In the genomic region with DNA sequence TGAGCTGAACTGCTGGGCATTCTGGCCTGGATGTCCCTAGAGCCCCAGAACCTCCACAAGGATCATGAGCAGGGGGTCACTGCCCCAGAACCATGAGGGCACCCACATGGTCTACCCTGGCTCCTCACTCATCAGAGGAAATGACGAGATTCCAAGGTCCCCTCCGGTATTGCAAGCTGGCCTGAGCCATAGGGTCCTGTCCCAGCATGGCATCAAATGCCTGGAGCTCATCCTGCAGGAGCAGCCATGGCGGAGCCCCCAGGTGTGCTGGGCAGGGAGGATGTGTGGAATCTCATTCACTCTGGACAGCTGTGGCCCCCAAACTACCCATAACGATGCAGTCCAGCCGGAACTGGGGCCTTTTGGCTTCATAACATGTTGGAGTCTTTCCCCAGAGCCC, we compare ENCODE assay signal across 13 cellular contexts.
A peak's percentile ranks its signal among the peaks of the same experiment; 100 is the strongest.
DNase-seq lines count a peak whose midpoint lies in the region; ATAC-seq and TF ChIP-seq lines count a peak whose summit lies in the region.
"Had no signal": no experiment of that assay in that cellular context is flagged by ENCODE, and none has a peak within 500 bp of the region (broad histone marks: within the 10 kb centered on the region; RNA-seq: fewer than 3 reads in every experiment).

No MANE protein-coding gene starts in this region.

- no peak overlapping the region for H3K4me3 Mint-ChIP-seq in CD8-positive, alpha-beta T cell
- H3K4me3 Mint-ChIP-seq in chondrocyte (ENCODE audit: unreplicated experiment), result no peak overlapping the region

- H3K4me1 ChIP-seq in BLaER1, result peaks cover 29% of the 10 kb centered on the region
- H3K4me1 ChIP-seq in CD8-positive, alpha-beta T cell (ENCODE audit: insufficient read depth, low read length), result no peaks in the 10 kb centered on the region
- H3K4me1 ChIP-seq: Caco-2 had no signal

- peaks cover 24% of the 10 kb centered on the region; the same call in 1 of the 2 replicates for H3K36me3 ChIP-seq in BLaER1
- H3K36me3 ChIP-seq in CD8-positive, alpha-beta T cell (ENCODE audit: insufficient read depth, low read length), result peaks cover 15% of the 10 kb centered on the region

- H3K9me3 ChIP-seq in BLaER1, result no peaks in the 10 kb centered on the region
- H3K9me3 ChIP-seq in CD8-positive, alpha-beta T cell (ENCODE audit: low read length), result no peaks in the 10 kb centered on the region
- H3K9me3 ChIP-seq: Caco-2 had no signal

- H4K20me1 ChIP-seq in BLaER1, result peaks cover 15% of the 10 kb centered on the region; the same call in 1 of the 2 replicates

- no peak for ATAC-seq in CD8-positive, alpha-beta T cell

- H3K27ac ChIP-seq in BLaER1, result no peak overlapping the region
- H3K27ac ChIP-seq in CD8-positive, alpha-beta T cell (ENCODE audit: low read depth, low read length), result no peak overlapping the region
- H3K27ac ChIP-seq: SK-N-MC had no signal

- H3K9me3 Mint-ChIP-seq in CD8-positive, alpha-beta T cell, result no peaks in the 10 kb centered on the region
- H3K9me3 Mint-ChIP-seq in chondrocyte (ENCODE audit: low read depth), result no peaks in the 10 kb centered on the region

- intact Hi-C loops in CD8-positive, alpha-beta T cell (cut with DNase I, micrococcal nuclease), result loop anchor here in 1 of 2 experiments (10.0 kb wide), 1 partner anchor 345 kb away; no protein-coding TSS in a partner anchor
- intact Hi-C loops in posterior vena cava (cut with DNase I), result no loop called here

- H3K4me3 ChIP-seq in BLaER1, result no peak overlapping the region
- no peak overlapping the region for H3K4me3 ChIP-seq in CD8-positive, alpha-beta T cell (ENCODE audit: low read depth, low read length)
- H3K4me3 ChIP-seq: SK-N-MC had no signal

- CTCF ChIA-PET in CD8-positive, alpha-beta T cell (lab: Charles Lee), result interaction anchor here (0.8 kb wide), 1 partner anchor 9 kb away, joined by 3 read pairs; no protein-coding TSS in a partner anchor

- no peak for DNase-seq in CD8-positive, alpha-beta T cell
- DNase-seq in chondrocyte (ENCODE audit: low spot score), result peak; percentile 48
- peak; percentile 22 for DNase-seq in posterior vena cava (ENCODE audit: low spot score)
- no peak for DNase-seq in glomerular visceral epithelial cell (ENCODE audit: extremely low spot score)
- DNase-seq in NCI-H1417 treated with DMSO at 0.1 percent for 48 hours (lab: John Stamatoyannopoulos, UW), result no peak
- no peak for DNase-seq in activated CD4-positive, CD25-positive, alpha-beta regulatory T cell (lab: John Stamatoyannopoulos, UW)
- DNase-seq: KBM-7, NCI-H187, NCI-H226, SHP77 had no signal

- no peaks in the 10 kb centered on the region for H3K27me3 Mint-ChIP-seq in CD8-positive, alpha-beta T cell (ENCODE audit: low read depth)
- peaks cover 31% of the 10 kb centered on the region for H3K27me3 Mint-ChIP-seq in chondrocyte (ENCODE audit: low read depth)

- no peak for TF ChIP-seq CTCF in CD8-positive, alpha-beta T cell (IDR thresholded peaks at IDR 0.05)
- TF ChIP-seq CTCF in chondrocyte (IDR thresholded peaks at IDR 0.05), result no peak

- H3K9ac ChIP-seq in BLaER1, result no peak overlapping the region

- H3K36me3 Mint-ChIP-seq in CD8-positive, alpha-beta T cell, result peaks cover 87% of the 10 kb centered on the region
- H3K36me3 Mint-ChIP-seq in chondrocyte (ENCODE audit: low read depth), result peaks cover 1% of the 10 kb centered on the region

- POLR2A ChIA-PET in CD8-positive, alpha-beta T cell (lab: Charles Lee), result no interaction called here

- H3K4me1 Mint-ChIP-seq in CD8-positive, alpha-beta T cell (ENCODE audit: low read depth), result peaks cover 11% of the 10 kb centered on the region
- no peaks in the 10 kb centered on the region for H3K4me1 Mint-ChIP-seq in chondrocyte (ENCODE audit: low read depth)

- peak overlapping the region; percentile 43 for H3K4me2 ChIP-seq in BLaER1

- peak overlapping the region; percentile 71 for H3K27ac Mint-ChIP-seq in CD8-positive, alpha-beta T cell
- H3K27ac Mint-ChIP-seq in chondrocyte (ENCODE audit: unreplicated experiment), result no peak overlapping the region

- no peaks in the 10 kb centered on the region for H3K27me3 ChIP-seq in BLaER1
- no peaks in the 10 kb centered on the region for H3K27me3 ChIP-seq in CD8-positive, alpha-beta T cell (ENCODE audit: insufficient read depth, low read length)

Comparison
In these comparisons a context has a peak if more than half of its experiments do, and no peak if none do; other contexts are left out.
1. DNase-seq: peak in chondrocyte (single experiment) and posterior vena cava (single experiment); none in CD8-positive, alpha-beta T cell (0 of 7), glomerular visceral epithelial cell (single experiment), NCI-H1417 treated with DMSO at 0.1 percent for 48 hours (single experiment) and activated CD4-positive, CD25-positive, alpha-beta regulatory T cell (0 of 4).